24 cellular contexts compared by ENCODE assay signal in genomic region chr6:13662651-13663334, GRCh38. TPM values are rescaled to one million over a fixed set of nuclear protein-coding genes. Genes with fewer than 3 reads are reported as not detected.
DNase-seq lines count a peak whose midpoint lies in the region; ATAC-seq and TF ChIP-seq lines count a peak whose summit lies in the region.
"Had no signal": no experiment of that assay in that cellular context is flagged by ENCODE, and none has a peak within 500 bp of the region (broad histone marks: within the 10 kb centered on the region; RNA-seq: fewer than 3 reads in every experiment).

No MANE protein-coding gene starts in this region.

- no peaks in the 10 kb centered on the region for H3K27me3 ChIP-seq in Loucy (ENCODE audit: insufficient read depth, low read length, poor library complexity, severe bottlenecking)
- no peaks in the 10 kb centered on the region for H3K27me3 ChIP-seq in endodermal cell (ENCODE audit: control insufficient read depth, insufficient read depth, low read length, poor library complexity, severe bottlenecking)
- no peaks in the 10 kb centered on the region for H3K27me3 ChIP-seq in CD8-positive, alpha-beta T cell (ENCODE audit: insufficient read depth, low read length)
- H3K27me3 ChIP-seq: foreskin keratinocyte, upper lobe of right lung had no signal

- no peak overlapping the region for H3K4me3 Mint-ChIP-seq in activated CD8-positive, alpha-beta T cell treated with anti-CD3 and anti-CD28 coated beads for 36 hours
- H3K4me3 Mint-ChIP-seq in activated CD8-positive, alpha-beta T cell treated with anti-CD3 and anti-CD28 coated beads, Interleukin-2, amount 10 ng/mL, durations not matched to agents 7 days and 5 days: no peak overlapping the region
- H3K4me3 Mint-ChIP-seq in endodermal cell (no peak overlapping the region), progenitor cell of endocrine pancreas (ENCODE audit: low read depth) (no peak overlapping the region)
- no peak overlapping the region for H3K4me3 Mint-ChIP-seq in CD8-positive, alpha-beta T cell
- H3K4me3 Mint-ChIP-seq: activated B cell treated with CpG ODN at 0.5 μM for 24 hours, B cell had no signal

- peak overlapping the region; percentile 1 for H3K4me2 ChIP-seq in Loucy (ENCODE audit: low read depth, low read length, poor library complexity, severe bottlenecking)
- H3K4me2 ChIP-seq: SK-N-SH had no signal

- 90 to 100% methylated on average over 1 to 3 of the region's 3 CpGs for WGBS in endodermal cell (ENCODE audit: insufficient coverage in 1 of 2, insufficient read length in 1 of 2), 2 experiments

- H2AFZ ChIP-seq in Loucy (ENCODE audit: low read length): no peak overlapping the region
- H2AFZ ChIP-seq: GM23248 had no signal

- H3K4me1 Mint-ChIP-seq in activated CD8-positive, alpha-beta T cell treated with anti-CD3 and anti-CD28 coated beads for 36 hours (ENCODE audit: low read depth): peaks cover 76% of the 10 kb centered on the region
- peaks cover 56% of the 10 kb centered on the region for H3K4me1 Mint-ChIP-seq in activated CD8-positive, alpha-beta T cell treated with anti-CD3 and anti-CD28 coated beads, Interleukin-2, amount 10 ng/mL, durations not matched to agents 7 days and 5 days (ENCODE audit: low read depth)
- peaks cover 26% of the 10 kb centered on the region for H3K4me1 Mint-ChIP-seq in endodermal cell
- H3K4me1 Mint-ChIP-seq in progenitor cell of endocrine pancreas (ENCODE audit: low read depth): peaks cover 43% of the 10 kb centered on the region
- peaks cover 90% of the 10 kb centered on the region for H3K4me1 Mint-ChIP-seq in CD8-positive, alpha-beta T cell (ENCODE audit: low read depth)

- POLR2A ChIA-PET in activated CD8-positive, alpha-beta T cell treated with anti-CD3 and anti-CD28 coated beads for 36 hours (lab: Charles Lee): interaction anchor here (0.9 kb wide), 1 partner anchor 11 kb away, joined by 3 read pairs; no protein-coding TSS in a partner anchor
- POLR2A ChIA-PET in activated CD8-positive, alpha-beta T cell treated with anti-CD3 and anti-CD28 coated beads, Interleukin-2, amount 10 ng/mL, durations not matched to agents 7 days and 5 days (lab: Charles Lee): no interaction called here
- POLR2A ChIA-PET in CD8-positive, alpha-beta T cell (lab: Charles Lee): no interaction called here

- no peak overlapping the region for H3K9ac ChIP-seq in Loucy (ENCODE audit: low read depth, low read length, poor library complexity, severe bottlenecking)
- no peak overlapping the region for H3K9ac ChIP-seq in endodermal cell (ENCODE audit: extremely low read depth, low read length, poor library complexity, severe bottlenecking)
- H3K9ac ChIP-seq: GM23248, SK-N-SH had no signal

- H3K27me3 Mint-ChIP-seq in activated CD8-positive, alpha-beta T cell treated with anti-CD3 and anti-CD28 coated beads for 36 hours: no peaks in the 10 kb centered on the region
- no peaks in the 10 kb centered on the region for H3K27me3 Mint-ChIP-seq in activated CD8-positive, alpha-beta T cell treated with anti-CD3 and anti-CD28 coated beads, Interleukin-2, amount 10 ng/mL, durations not matched to agents 7 days and 5 days (ENCODE audit: low read depth)
- H3K27me3 Mint-ChIP-seq in endodermal cell (ENCODE audit: insufficient read depth) (no peaks in the 10 kb centered on the region), progenitor cell of endocrine pancreas (no peaks in the 10 kb centered on the region)
- H3K27me3 Mint-ChIP-seq in CD8-positive, alpha-beta T cell (ENCODE audit: low read depth): no peaks in the 10 kb centered on the region
- H3K27me3 Mint-ChIP-seq: activated B cell treated with CpG ODN at 0.5 μM for 24 hours, B cell had no signal

- TF ChIP-seq CTCF in activated CD8-positive, alpha-beta T cell treated with anti-CD3 and anti-CD28 coated beads for 36 hours (IDR thresholded peaks at IDR 0.05): no peak
- TF ChIP-seq CTCF in Loucy (conservative IDR thresholded peaks at IDR 0.05; ENCODE audit: low read length): no peak
- TF ChIP-seq CTCF in endodermal cell (conservative IDR thresholded peaks at IDR 0.05): no peak
- no peak for TF ChIP-seq CTCF in progenitor cell of endocrine pancreas (IDR thresholded peaks at IDR 0.05; ENCODE audit: unreplicated experiment)
- no peak for TF ChIP-seq CTCF in CD8-positive, alpha-beta T cell (IDR thresholded peaks at IDR 0.05)

- H3K27ac Mint-ChIP-seq in activated CD8-positive, alpha-beta T cell treated with anti-CD3 and anti-CD28 coated beads for 36 hours: peak overlapping the region; percentile 50
- H3K27ac Mint-ChIP-seq in activated CD8-positive, alpha-beta T cell treated with anti-CD3 and anti-CD28 coated beads, Interleukin-2, amount 10 ng/mL, durations not matched to agents 7 days and 5 days: no peak overlapping the region
- H3K27ac Mint-ChIP-seq in endodermal cell (peak overlapping the region; percentile 28), progenitor cell of endocrine pancreas (peak overlapping the region; percentile 49)
- no peak overlapping the region for H3K27ac Mint-ChIP-seq in CD8-positive, alpha-beta T cell
- H3K27ac Mint-ChIP-seq: activated B cell treated with CpG ODN at 0.5 μM for 24 hours, B cell had no signal

- no peak overlapping the region for H3K27ac ChIP-seq in endodermal cell (ENCODE audit: low read depth, low read length)
- H3K27ac ChIP-seq in CD8-positive, alpha-beta T cell (ENCODE audit: low read depth, low read length): no peak overlapping the region
- H3K27ac ChIP-seq: foreskin keratinocyte, GM23248, upper lobe of right lung had no signal

- 0 out of 2 replicates have a peak, but pooled peaks cover 2% of the 10 kb centered on the region for H3F3A ChIP-seq in Loucy (ENCODE audit: low read depth)

- no peaks in the 10 kb centered on the region for H3K9me2 ChIP-seq in Loucy (replicated peaks; ENCODE audit: low read depth, low read length)
- H3K9me2 ChIP-seq: SK-N-SH had no signal

- no peak for DNase-seq in activated CD8-positive, alpha-beta T cell treated with anti-CD3 and anti-CD28 coated beads for 36 hours
- no peak for DNase-seq in activated CD8-positive, alpha-beta T cell treated with anti-CD3 and anti-CD28 coated beads, Interleukin-2, amount 10 ng/mL, durations not matched to agents 7 days and 5 days
- DNase-seq in endodermal cell: no peak
- no peak for DNase-seq in progenitor cell of endocrine pancreas (ENCODE audit: low spot score, unreplicated experiment)
- no peak for DNase-seq in SHP77 treated with DMSO at 0.1 percent for 48 hours (lab: John Stamatoyannopoulos, UW)
- no peak for DNase-seq in mucosa of gallbladder (ENCODE audit: low spot score)
- DNase-seq in CD8-positive, alpha-beta T cell: no peak
- DNase-seq: activated B cell treated with CpG ODN at 0.5 μM for 24 hours; Caco-2; DMS79 treated with DMSO at 0.1 percent for 48 hours; foreskin keratinocyte; GM23248; IMR-90; mucosa of descending colon; NCI-H1436 treated with DMSO at 0.1 percent for 48 hours; NCI-H2171; NCI-H524; nucleus accumbens; SK-N-SH; stimulated activated CD4-positive, alpha-beta T cell treated with anti-CD3 and anti-CD28 coated beads, Interleukin-4, amount 100 ng/mL, for 24 hours; T-helper 9 cell; upper lobe of right lung had no signal

- peaks cover 96% of the 10 kb centered on the region for H3K79me2 ChIP-seq in Loucy (ENCODE audit: insufficient read depth, low read length)

- H3K4me3 ChIP-seq in Loucy (ENCODE audit: low read length, poor library complexity, severe bottlenecking): no peak overlapping the region
- no peak overlapping the region for H3K4me3 ChIP-seq in endodermal cell (ENCODE audit: low read length)
- no peak overlapping the region for H3K4me3 ChIP-seq in CD8-positive, alpha-beta T cell (ENCODE audit: low read depth, low read length)
- H3K4me3 ChIP-seq: GM23248, mucosa of descending colon, upper lobe of right lung had no signal

- H3K9me3 Mint-ChIP-seq in activated CD8-positive, alpha-beta T cell treated with anti-CD3 and anti-CD28 coated beads for 36 hours: no peaks in the 10 kb centered on the region
- no peaks in the 10 kb centered on the region for H3K9me3 Mint-ChIP-seq in activated CD8-positive, alpha-beta T cell treated with anti-CD3 and anti-CD28 coated beads, Interleukin-2, amount 10 ng/mL, durations not matched to agents 7 days and 5 days (ENCODE audit: insufficient read depth)
- H3K9me3 Mint-ChIP-seq in endodermal cell (no peaks in the 10 kb centered on the region), progenitor cell of endocrine pancreas (ENCODE audit: low read depth) (no peaks in the 10 kb centered on the region)
- H3K9me3 Mint-ChIP-seq in CD8-positive, alpha-beta T cell: no peaks in the 10 kb centered on the region
- H3K9me3 Mint-ChIP-seq: activated B cell treated with CpG ODN at 0.5 μM for 24 hours had no signal

- no peaks in the 10 kb centered on the region; the same call in 1 of the 2 replicates for H3K36me3 ChIP-seq in Loucy (ENCODE audit: insufficient read depth, low read length)
- no peaks in the 10 kb centered on the region for H3K36me3 ChIP-seq in endodermal cell (ENCODE audit: control insufficient read depth, insufficient read depth, low read length)
- no peaks in the 10 kb centered on the region for H3K36me3 ChIP-seq in CD8-positive, alpha-beta T cell (ENCODE audit: insufficient read depth, low read length)
- H3K36me3 ChIP-seq: upper lobe of right lung had no signal

- H3K36me3 Mint-ChIP-seq in activated CD8-positive, alpha-beta T cell treated with anti-CD3 and anti-CD28 coated beads for 36 hours (ENCODE audit: low read depth): peaks cover 12% of the 10 kb centered on the region
- H3K36me3 Mint-ChIP-seq in activated CD8-positive, alpha-beta T cell treated with anti-CD3 and anti-CD28 coated beads, Interleukin-2, amount 10 ng/mL, durations not matched to agents 7 days and 5 days (ENCODE audit: low read depth): peaks cover 8% of the 10 kb centered on the region
- no peaks in the 10 kb centered on the region for H3K36me3 Mint-ChIP-seq in endodermal cell (ENCODE audit: low read depth)
- no peaks in the 10 kb centered on the region for H3K36me3 Mint-ChIP-seq in progenitor cell of endocrine pancreas (ENCODE audit: insufficient read depth)
- H3K36me3 Mint-ChIP-seq in CD8-positive, alpha-beta T cell: no peaks in the 10 kb centered on the region

- H3K4me1 ChIP-seq in Loucy (ENCODE audit: insufficient read depth, low read length, poor library complexity, severe bottlenecking) (peaks cover 50% of the 10 kb centered on the region), endodermal cell (ENCODE audit: control insufficient read depth, insufficient read depth, low read length) (no peaks in the 10 kb centered on the region)
- H3K4me1 ChIP-seq in CD8-positive, alpha-beta T cell (ENCODE audit: insufficient read depth, low read length): peaks cover 37% of the 10 kb centered on the region

- H3K9me3 ChIP-seq in Loucy (ENCODE audit: insufficient read depth, low read depth, low read length): no peaks in the 10 kb centered on the region
- H3K9me3 ChIP-seq in endodermal cell (ENCODE audit: control insufficient read depth, low read length): no peaks in the 10 kb centered on the region
- no peaks in the 10 kb centered on the region for H3K9me3 ChIP-seq in CD8-positive, alpha-beta T cell (ENCODE audit: low read length)
- H3K9me3 ChIP-seq: Caco-2, mucosa of descending colon, SK-N-SH, upper lobe of right lung had no signal

- intact Hi-C loops in activated CD8-positive, alpha-beta T cell treated with anti-CD3 and anti-CD28 coated beads for 36 hours (cut with micrococcal nuclease): no loop called here
- intact Hi-C loops in CD8-positive, alpha-beta T cell (cut with DNase I, micrococcal nuclease): loop anchor here in 1 of 2 experiments (2.0 to 5.0 kb wide), 2 partner anchors 14 to 35 kb away; no protein-coding TSS in a partner anchor

- peaks cover 88% of the 10 kb centered on the region for H4K20me1 ChIP-seq in Loucy (ENCODE audit: insufficient read depth, low read length, poor library complexity, severe bottlenecking)

- no peak for ATAC-seq in activated CD8-positive, alpha-beta T cell treated with anti-CD3 and anti-CD28 coated beads for 36 hours
- no peak for ATAC-seq in activated CD8-positive, alpha-beta T cell treated with anti-CD3 and anti-CD28 coated beads, Interleukin-2, amount 10 ng/mL, durations not matched to agents 7 days and 5 days
- no peak for ATAC-seq in CD8-positive, alpha-beta T cell
- ATAC-seq: foreskin keratinocyte, mucosa of descending colon, upper lobe of right lung had no signal

- CTCF ChIA-PET in activated CD8-positive, alpha-beta T cell treated with anti-CD3 and anti-CD28 coated beads for 36 hours (lab: Charles Lee): interaction anchor here (0.8 kb wide), 1 partner anchor 31 kb away, joined by 3 read pairs; no protein-coding TSS in a partner anchor
- CTCF ChIA-PET in activated CD8-positive, alpha-beta T cell treated with anti-CD3 and anti-CD28 coated beads, Interleukin-2, amount 10 ng/mL, durations not matched to agents 7 days and 5 days (lab: Charles Lee): interaction anchor here (1.5 to 1.9 kb wide), 2 partner anchors 12 to 32 kb away, joined by 4 read pairs; no protein-coding TSS in a partner anchor
- CTCF ChIA-PET in CD8-positive, alpha-beta T cell (lab: Charles Lee): interaction anchor here (0.5 kb wide), 1 partner anchor 19 kb away, joined by 6 read pairs; no protein-coding TSS in a partner anchor

RNA-seq across cellular contexts. Expression of gene NOL7, which starts 47.7 kb away (rescaled TPM):
- total RNA-seq in activated CD8-positive, alpha-beta T cell treated with anti-CD3 and anti-CD28 coated beads for 36 hours: 10 to 100 TPM; 95.2 to 95.8 TPM
- total RNA-seq in activated CD8-positive, alpha-beta T cell treated with anti-CD3 and anti-CD28 coated beads, Interleukin-2, amount 10 ng/mL, durations not matched to agents 7 days and 5 days: 10 to 100 TPM; 67.3 to 71.6 TPM
- total RNA-seq in endodermal cell (10 to 100 TPM; 47.8 to 52.9 TPM), progenitor cell of endocrine pancreas (40.5 and 44.6 TPM in 2 replicates), mucosa of gallbladder (54.5 TPM)
- polyA plus RNA-seq in endodermal cell (2013, experiment 1 of 2): 63.0 TPM
- 63.5 TPM for polyA plus RNA-seq in endodermal cell (2013, experiment 2 of 2)
- total RNA-seq in CD8-positive, alpha-beta T cell: 10 to 100 TPM; 70.5 to 71.1 TPM

RNA-seq across cellular contexts. Expression of gene RANBP9, which starts 48.8 kb away (rescaled TPM):
- 10 to 100 TPM; 53.3 to 56.2 TPM for total RNA-seq in activated CD8-positive, alpha-beta T cell treated with anti-CD3 and anti-CD28 coated beads for 36 hours
- total RNA-seq in activated CD8-positive, alpha-beta T cell treated with anti-CD3 and anti-CD28 coated beads, Interleukin-2, amount 10 ng/mL, durations not matched to agents 7 days and 5 days: 10 to 100 TPM; 50.0 to 53.4 TPM
- total RNA-seq in endodermal cell (10 to 100 TPM; 43.7 to 45.4 TPM), progenitor cell of endocrine pancreas (58.4 and 59.7 TPM in 2 replicates), mucosa of gallbladder (43.6 TPM)
- 39.4 TPM for polyA plus RNA-seq in endodermal cell (2013, experiment 1 of 2)
- 39.3 TPM for polyA plus RNA-seq in endodermal cell (2013, experiment 2 of 2)
- 10 to 100 TPM; 79.1 to 81.9 TPM for total RNA-seq in CD8-positive, alpha-beta T cell

Comparison
In these comparisons a context has a peak if more than half of its experiments do, and no peak if none do; other contexts are left out.
1. H3K27ac Mint-ChIP-seq: peak in activated CD8-positive, alpha-beta T cell treated with anti-CD3 and anti-CD28 coated beads for 36 hours (single experiment), endodermal cell (single experiment) and progenitor cell of endocrine pancreas (single experiment); none in activated CD8-positive, alpha-beta T cell treated with anti-CD3 and anti-CD28 coated beads, Interleukin-2, amount 10 ng/mL, durations not matched to agents 7 days and 5 days (single experiment) and CD8-positive, alpha-beta T cell (single experiment).